Comparison of ENCODE assay signal across 33 cellular contexts in genomic region chr6:109762166-109762565, GRCh38.
"Had no signal": no experiment of that assay in that cellular context is flagged by ENCODE, and none has a peak within 500 bp of the region (broad histone marks: within the 10 kb centered on the region; RNA-seq: fewer than 3 reads in every experiment).

No MANE protein-coding gene starts in this region.

- H3K36me3 ChIP-seq: breast epithelium, WERI-Rb-1 had no signal

- DNase-seq: activated CD4-positive, alpha-beta memory T cell treated with anti-CD3 and anti-CD28 coated beads, Interleukin-2, amount 10 ng/mL, durations not matched to agents 7 days and 5 days; activated CD4-positive, alpha-beta T cell treated with anti-CD3 and anti-CD28 coated beads for 1 hour; activated CD4-positive, alpha-beta T cell treated with anti-CD3 and anti-CD28 coated beads for 48 hours; activated CD4-positive, CD25-positive, alpha-beta regulatory T cell; activated CD8-positive, alpha-beta memory T cell treated with anti-CD3 and anti-CD28 coated beads for 24 hours; activated CD8-positive, alpha-beta memory T cell treated with anti-CD3 and anti-CD28 coated beads, Interleukin-2, amount 10 ng/mL, durations not matched to agents 7 days and 5 days; activated CD8-positive, alpha-beta memory T cell treated with anti-CD3 and anti-CD28 coated beads, Interleukin-2, amount 50 U/mL, for 48 hours; activated effector memory CD4-positive, alpha-beta T cell treated with anti-CD3 and anti-CD28 coated beads, Interleukin-2, amount 50 U/mL, for 16 hours; activated naive CD4-positive, alpha-beta T cell; activated naive CD4-positive, alpha-beta T cell treated with anti-CD3 and anti-CD28 coated beads, Interleukin-2, amount 50 U/mL, for 16 hours; activated naive CD8-positive, alpha-beta T cell treated with anti-CD3 and anti-CD28 coated beads for 36 hours; activated T-cell treated with anti-CD3 and anti-CD28 coated beads, Interleukin-2, amount 50 U/mL, for 48 hours; amygdala; body of pancreas; NCI-H1092 treated with DMSO at 0.1 percent for 48 hours; NCI-H1417; NCI-H146; NCI-H187; NCI-H2029 treated with DMSO at 0.1 percent for 48 hours; NCI-H2107; NCI-H2171; NCI-H510A; NCI-H748 treated with DMSO at 0.1 percent for 48 hours; PC-9; Right ventricle myocardium superior; SW 1271; T-helper 1 cell; T-helper 2 cell; T-helper 9 cell; WERI-Rb-1 had no signal

- H3K4me2 ChIP-seq: KMS-11, PC-9 had no signal

- H2AFZ ChIP-seq: PC-9 had no signal

- H3K4me1 ChIP-seq: ascending aorta, body of pancreas, breast epithelium had no signal

- H3K4me3 Mint-ChIP-seq: activated CD4-positive, alpha-beta memory T cell treated with anti-CD3 and anti-CD28 coated beads, Interleukin-2, amount 10 ng/mL, durations not matched to agents 7 days and 5 days; activated CD8-positive, alpha-beta memory T cell treated with anti-CD3 and anti-CD28 coated beads, Interleukin-2, amount 10 ng/mL, durations not matched to agents 7 days and 5 days; activated naive CD8-positive, alpha-beta T cell treated with anti-CD3 and anti-CD28 coated beads for 36 hours had no signal

- H3K9me3 Mint-ChIP-seq: activated CD4-positive, alpha-beta memory T cell treated with anti-CD3 and anti-CD28 coated beads, Interleukin-2, amount 10 ng/mL, durations not matched to agents 7 days and 5 days had no signal

- H3K27me3 Mint-ChIP-seq: activated CD4-positive, alpha-beta memory T cell treated with anti-CD3 and anti-CD28 coated beads, Interleukin-2, amount 10 ng/mL, durations not matched to agents 7 days and 5 days; activated CD8-positive, alpha-beta memory T cell treated with anti-CD3 and anti-CD28 coated beads, Interleukin-2, amount 10 ng/mL, durations not matched to agents 7 days and 5 days; activated naive CD8-positive, alpha-beta T cell treated with anti-CD3 and anti-CD28 coated beads for 36 hours had no signal

- H3K4me3 ChIP-seq: ascending aorta, body of pancreas, breast epithelium, PC-9 had no signal

- H3K27ac ChIP-seq: ascending aorta, body of pancreas, breast epithelium, KMS-11, PC-9, WERI-Rb-1 had no signal

- H3K9ac ChIP-seq: KMS-11 had no signal

- H3K27me3 ChIP-seq: ascending aorta, body of pancreas, breast epithelium had no signal

- ATAC-seq: activated CD8-positive, alpha-beta memory T cell treated with anti-CD3 and anti-CD28 coated beads, Interleukin-2, amount 10 ng/mL, durations not matched to agents 7 days and 5 days; body of pancreas had no signal

- H3K27ac Mint-ChIP-seq: activated CD4-positive, alpha-beta memory T cell treated with anti-CD3 and anti-CD28 coated beads, Interleukin-2, amount 10 ng/mL, durations not matched to agents 7 days and 5 days; activated CD8-positive, alpha-beta memory T cell treated with anti-CD3 and anti-CD28 coated beads, Interleukin-2, amount 10 ng/mL, durations not matched to agents 7 days and 5 days; activated naive CD8-positive, alpha-beta T cell treated with anti-CD3 and anti-CD28 coated beads for 36 hours had no signal

- H3K9me3 ChIP-seq: ascending aorta, body of pancreas had no signal
